ENCODE assay signal across 16 cellular contexts in genomic region chr7:74470504-74470903, GRCh38. TPM values are rescaled to one million over a fixed set of nuclear protein-coding genes. Genes with fewer than 3 reads are reported as not detected.
A peak's percentile ranks its signal among the peaks of the same experiment; 100 is the strongest.
DNase-seq lines count a peak whose midpoint lies in the region; ATAC-seq and TF ChIP-seq lines count a peak whose summit lies in the region.
"Had no signal": no experiment of that assay in that cellular context is flagged by ENCODE, and none has a peak within 500 bp of the region (broad histone marks: within the 10 kb centered on the region; RNA-seq: fewer than 3 reads in every experiment).

No MANE protein-coding gene starts in this region.

- TF ChIP-seq POLR2A in gastrocnemius medialis (IDR thresholded peaks at IDR 0.05): no peak

- POLR2A ChIA-PET in RWPE1 (lab: Yijun Ruan, JAX; ENCODE audit: low non-redundant PET): no interaction called here

- peaks cover 36% of the 10 kb centered on the region for H3K4me1 ChIP-seq in left ventricle myocardium inferior
- peaks cover 31 to 51% of the 10 kb centered on the region in 2 donors for H3K4me1 ChIP-seq in gastrocnemius medialis
- H3K4me1 ChIP-seq: HAP-1 had no signal

- ATAC-seq in left cardiac atrium: no peak
- ATAC-seq in gastrocnemius medialis: no peak
- no peak for ATAC-seq in HG02981 (IDR thresholded peaks at IDR 0.05; ENCODE audit: unreplicated experiment)
- ATAC-seq in GM18873 (IDR thresholded peaks at IDR 0.05; ENCODE audit: low FRiP score, unreplicated experiment): no peak
- ATAC-seq: CD8-positive, alpha-beta T cell had no signal

- no peak for DNase-seq in left ventricle myocardium inferior
- no peak for DNase-seq in left cardiac atrium
- no peak for DNase-seq in RWPE1 (ENCODE audit: low spot score)
- DNase-seq in gastrocnemius medialis: no peak
- DNase-seq: Caco-2; CD4-positive, CD25-positive, alpha-beta regulatory T cell; CD8-positive, alpha-beta T cell; DMS153; DND-41; GOT3 had no signal

- H3K9me3 ChIP-seq in left ventricle myocardium inferior (replicated peaks): no peaks in the 10 kb centered on the region
- no peaks in the 10 kb centered on the region for H3K9me3 ChIP-seq in gastrocnemius medialis
- H3K9me3 ChIP-seq: BLaER1, Caco-2, HAP-1 had no signal

- TF ChIP-seq CTCF in left ventricle myocardium inferior (IDR thresholded peaks at IDR 0.05; ENCODE audit: borderline replicate concordance): no peak
- no peak for TF ChIP-seq CTCF in RWPE1 (conservative IDR thresholded peaks at IDR 0.05; ENCODE audit: low read depth)
- TF ChIP-seq CTCF in gastrocnemius medialis (IDR thresholded peaks at IDR 0.05 in 4 of 5, conservative IDR thresholded peaks at IDR 0.05 in 1 of 5): no peak

- H3K4me3 ChIP-seq in left ventricle myocardium inferior (no peak overlapping the region), gastrocnemius medialis (no peak overlapping the region)
- H3K4me3 ChIP-seq: BLaER1, HAP-1 had no signal

- intact Hi-C loops in left ventricle myocardium inferior (cut with micrococcal nuclease) (no loop called here), left cardiac atrium (cut with DNase I) (no loop called here), gastrocnemius medialis (cut with DNase I; ENCODE audit: low total_unique reads) (no loop called here)

- in situ Hi-C loops in gastrocnemius medialis (cut with MboI; ENCODE audit: low sequenced_read_pairs in 4 of 4): no loop called here

- H3K36me3 ChIP-seq in left ventricle myocardium inferior (no peaks in the 10 kb centered on the region), gastrocnemius medialis (no peaks in the 10 kb centered on the region)
- H3K36me3 ChIP-seq: HAP-1 had no signal

- CTCF ChIA-PET in RWPE1 (lab: Yijun Ruan, JAX): no interaction called here

- H3K27me3 ChIP-seq in left ventricle myocardium inferior (ENCODE audit: low read depth) (no peaks in the 10 kb centered on the region), gastrocnemius medialis (no peaks in the 10 kb centered on the region)
- H3K27me3 ChIP-seq: BLaER1 had no signal

- H3K27ac ChIP-seq in left ventricle myocardium inferior (replicated peaks) (peak overlapping the region; percentile 2), RWPE1 (peak overlapping the region; percentile 100), gastrocnemius medialis (peak overlapping the region; percentile 93 to 100 (median 100))
- H3K27ac ChIP-seq: 22Rv1, BLaER1, C4-2B had no signal

RNA-seq across cellular contexts. Expression of gene GTF2IRD1, which starts 16.8 kb away (rescaled TPM):
- total RNA-seq in left ventricle myocardium inferior: 15.8 TPM
- total RNA-seq in left cardiac atrium: 10 to 100 TPM; 19.3 to 50.0 TPM
- total RNA-seq in gastrocnemius medialis: 100 to 1,000 TPM in 1 of 4 donors, 10 to 100 TPM in 3; 42.9 to 109 (median 77.0) TPM

Comparison
In these comparisons a context has a peak if more than half of its experiments do, and no peak if none do; other contexts are left out.
1. H3K27ac ChIP-seq: peak in every context shown above with its lines; median percentile 100 in RWPE1; 100 in gastrocnemius medialis; 2 in left ventricle myocardium inferior.